Comparison of ENCODE assay signal across 12 cellular contexts in genomic region chr3:30269751-30270445, GRCh38.
DNase-seq lines count a peak whose midpoint lies in the region; ATAC-seq and FAIRE-seq lines count a peak whose summit lies in the region.
"Had no signal": no experiment of that assay in that cellular context is flagged by ENCODE, and none has a peak within 500 bp of the region (broad histone marks: within the 10 kb centered on the region; RNA-seq: fewer than 3 reads in every experiment).

No MANE protein-coding gene starts in this region.

- no peaks in the 10 kb centered on the region for H3K36me3 ChIP-seq in muscle layer of duodenum (ENCODE audit: control insufficient read depth in 1 of 2, insufficient read depth in 2 of 2, low read length in 2 of 2)

- no peak for FAIRE-seq in frontal cortex (lab: Jason Lieb, UNC)
- FAIRE-seq: islet of Langerhans had no signal

- H3K9me3 ChIP-seq in muscle layer of duodenum (ENCODE audit: control insufficient read depth in 1 of 2, low read length in 2 of 2), result no peaks in the 10 kb centered on the region

- H3K4me3 ChIP-seq in muscle layer of duodenum (ENCODE audit: low read depth in 1 of 2, low read length in 2 of 2), result no peak overlapping the region

- ATAC-seq in GM18511 (IDR thresholded peaks at IDR 0.05; ENCODE audit: unreplicated experiment) (peak; percentile 89), HG02885 (IDR thresholded peaks at IDR 0.05; ENCODE audit: poor library complexity, unreplicated experiment) (peak; percentile 87)

- H3K4me1 ChIP-seq in muscle layer of duodenum (ENCODE audit: control insufficient read depth in 1 of 2, insufficient read depth in 2 of 2, low read length in 2 of 2), result peaks cover 0 to 8% of the 10 kb centered on the region in 2 donors

- H3K27me3 ChIP-seq in muscle layer of duodenum (ENCODE audit: low read depth, low read length), result no peaks in the 10 kb centered on the region

- DNase-seq in NOMO-1 treated with DMSO at 0.1 percent for 48 hours (lab: John Stamatoyannopoulos, UW; ENCODE audit: unreplicated experiment) (peak; percentile 91), NCI-H146 (lab: John Stamatoyannopoulos, UW) (no peak), GF-D8 (lab: John Stamatoyannopoulos, UW) (no peak), frontal cortex (ENCODE audit: low spot score in 2 of 2) (no peak)
- DNase-seq in effector CD4-positive, alpha-beta T cell, result no peak
- DNase-seq: CD8-positive, alpha-beta memory T cell; NCI-H510A; stimulated activated CD4-positive, alpha-beta T cell treated with anti-CD3 and anti-CD28 coated beads, Interleukin-2, amount 100 ng/mL, for 24 hours had no signal

- peak overlapping the region; percentile 26 for H3K27ac ChIP-seq in muscle layer of duodenum (ENCODE audit: low read length)
